ENCODE assay signal across 29 cellular contexts in genomic region chr3:79538-79937, GRCh38.
"Had no signal": no experiment of that assay in that cellular context is flagged by ENCODE, and none has a peak within 500 bp of the region (broad histone marks: within the 10 kb centered on the region; RNA-seq: fewer than 3 reads in every experiment).

No MANE protein-coding gene starts in this region.

- FAIRE-seq: pancreas had no signal

- H3K9me3 ChIP-seq: neutrophil, pancreas, prostate gland, spleen, suprapubic skin, testis, tibial artery, transverse colon, upper lobe of right lung, uterus had no signal

- H3K36me3 ChIP-seq: neutrophil, pancreas, prostate gland, spleen, suprapubic skin, tibial artery, transverse colon, upper lobe of right lung, uterus had no signal

- H3K4me3 ChIP-seq: pancreas, prostate gland, skin epidermis, smooth muscle cell, spleen, suprapubic skin, testis, tibial artery, transverse colon, upper lobe of right lung, uterus had no signal

- H3K27me3 ChIP-seq: neutrophil, pancreas, spleen, suprapubic skin, testis, tibial artery, transverse colon, upper lobe of right lung, uterus had no signal

- H3K27ac ChIP-seq: neutrophil, pancreas, prostate gland, skin epidermis, spleen, suprapubic skin, testis, tibial artery, transverse colon, upper lobe of right lung, uterus had no signal

- ATAC-seq: naive thymus-derived CD8-positive, alpha-beta T cell; natural killer cell treated with Interleukin-12 subunit alpha and Interleukin-12 subunit beta and Interleukin-15 and Interleukin-18, amount 100 ng/mL, for 72 hours; pancreas; right cardiac atrium; sciatic nerve; stimulated activated memory B cell treated with anti-CD40 and anti-IgM and Interleukin-4, amounts not matched to agents 10 μg/mL and 1 μg/mL and 100 μg/mL, for 72 hours; stimulated activated naive CD8-positive, alpha-beta T cell treated with anti-CD3 and anti-CD28 coated beads, Interleukin-15, amount 100 ng/mL, for 72 hours; stimulated activated naive CD8-positive, alpha-beta T cell treated with anti-CD3 and anti-CD28 coated beads, Interleukin-15, Interleukin-2, amounts not matched to agents 100 U/mL and 50 U/mL, for 24 hours; upper lobe of right lung had no signal

- DNase-seq: naive thymus-derived CD8-positive, alpha-beta T cell; nephron progenitor cell; nucleus accumbens; pancreas; retina; right cardiac atrium; spleen; stimulated activated CD4-positive, alpha-beta T cell treated with anti-CD3 and anti-CD28 coated beads, Interleukin-12 subunit alpha, Interleukin-12 subunit beta, amount 100 ng/mL, for 4 hours; stimulated activated CD4-positive, alpha-beta T cell treated with anti-CD3 and anti-CD28 coated beads, Interleukin-1b, Interleukin-23, amount 100 ng/mL, for 48 hours; stimulated activated CD4-positive, alpha-beta T cell treated with anti-CD3 and anti-CD28 coated beads, Interleukin-4, amount 100 ng/mL, for 1 hour; stimulated activated CD4-positive, alpha-beta T cell treated with anti-CD3 and anti-CD28 coated beads, Interleukin-4, amount 100 ng/mL, for 4 hours; stimulated activated CD8-positive, alpha-beta memory T cell treated with anti-CD3 and anti-CD28 coated beads, Interleukin-4, amount 100 ng/mL, for 48 hours; stimulated activated naive CD4-positive, alpha-beta T cell; stimulated activated naive CD8-positive, alpha-beta T cell treated with anti-CD3 and anti-CD28 coated beads, Interleukin-15, amount 100 ng/mL, for 72 hours; stimulated activated naive CD8-positive, alpha-beta T cell treated with anti-CD3 and anti-CD28 coated beads, Interleukin-15, Interleukin-2, amounts not matched to agents 100 U/mL and 50 U/mL, for 24 hours; substantia nigra; testis; tibial artery; transverse colon; upper lobe of right lung; uterus had no signal

- H3K4me2 ChIP-seq: smooth muscle cell had no signal

- H3K4me1 ChIP-seq: pancreas, prostate gland, spleen, tibial artery, transverse colon, upper lobe of right lung, uterus had no signal
